ENCODE assay signal across 14 cellular contexts in genomic region chr2:26558271-26559043, GRCh38.
A peak's percentile ranks its signal among the peaks of the same experiment; 100 is the strongest.
DNase-seq lines count a peak whose midpoint lies in the region; ATAC-seq and TF ChIP-seq lines count a peak whose summit lies in the region.
"Had no signal": no experiment of that assay in that cellular context is flagged by ENCODE, and none has a peak within 500 bp of the region (broad histone marks: within the 10 kb centered on the region; RNA-seq: fewer than 3 reads in every experiment).

No MANE protein-coding gene starts in this region.

- 34% methylated on average over 27 of the region's 27 CpGs for WGBS in sigmoid colon, 2 donors

- no peak for TF ChIP-seq POLR2A in sigmoid colon (IDR thresholded peaks at IDR 0.05)

- no peak for TF ChIP-seq EP300 in sigmoid colon (IDR thresholded peaks at IDR 0.05)

- CTCF ChIA-PET in activated CD4-positive, alpha-beta T cell treated with anti-CD3 and anti-CD28 coated beads for 36 hours (lab: Charles Lee), result interaction anchor here (0.6 to 1.0 kb wide), 2 partner anchors 20 to 56 kb away, joined by 3 to 4 read pairs; no protein-coding TSS in a partner anchor
- CTCF ChIA-PET in activated CD4-positive, alpha-beta memory T cell treated with anti-CD3 and anti-CD28 coated beads, Interleukin-2, amount 10 ng/mL, durations not matched to agents 7 days and 5 days (lab: Charles Lee), result interaction anchor here (0.6 to 1.9 kb wide), 2 partner anchors 10 to 19 kb away, joined by 4 read pairs; no protein-coding TSS in a partner anchor

- H3K4me1 ChIP-seq in RWPE2 (ENCODE audit: insufficient read depth, poor library complexity, severe bottlenecking) (no peaks in the 10 kb centered on the region), sigmoid colon (peaks cover 0 to 14% (median 12%) of the 10 kb centered on the region in 4 donors)

- POLR2A ChIA-PET in activated CD4-positive, alpha-beta T cell treated with anti-CD3 and anti-CD28 coated beads for 36 hours (lab: Charles Lee), result no interaction called here
- POLR2A ChIA-PET in activated CD4-positive, alpha-beta memory T cell treated with anti-CD3 and anti-CD28 coated beads, Interleukin-2, amount 10 ng/mL, durations not matched to agents 7 days and 5 days (lab: Charles Lee), result no interaction called here

- no peak overlapping the region for H3K27ac Mint-ChIP-seq in activated CD4-positive, alpha-beta T cell treated with anti-CD3 and anti-CD28 coated beads for 36 hours
- H3K27ac Mint-ChIP-seq in activated CD4-positive, alpha-beta memory T cell treated with anti-CD3 and anti-CD28 coated beads, Interleukin-2, amount 10 ng/mL, durations not matched to agents 7 days and 5 days, result no peak overlapping the region
- H3K27ac Mint-ChIP-seq: activated naive CD4-positive, alpha-beta T cell treated with anti-CD3 and anti-CD28 coated beads for 36 hours had no signal

- H3K27ac ChIP-seq in RWPE2 (ENCODE audit: poor library complexity, severe bottlenecking) (no peak overlapping the region), sigmoid colon (no peak overlapping the region)
- H3K27ac ChIP-seq: cardiac muscle cell had no signal

- intact Hi-C loops in activated CD4-positive, alpha-beta T cell treated with anti-CD3 and anti-CD28 coated beads for 36 hours (cut with DNase I, micrococcal nuclease), result no loop called here
- intact Hi-C loops in head of caudate nucleus (cut with DNase I) (no loop called here), sigmoid colon (cut with DNase I) (no loop called here)

- no peaks in the 10 kb centered on the region for H3K36me3 Mint-ChIP-seq in activated CD4-positive, alpha-beta T cell treated with anti-CD3 and anti-CD28 coated beads for 36 hours (ENCODE audit: low read depth)
- no peaks in the 10 kb centered on the region for H3K36me3 Mint-ChIP-seq in activated CD4-positive, alpha-beta memory T cell treated with anti-CD3 and anti-CD28 coated beads, Interleukin-2, amount 10 ng/mL, durations not matched to agents 7 days and 5 days (ENCODE audit: low read depth)

- H3K9me3 ChIP-seq in RWPE2 (ENCODE audit: severe bottlenecking) (no peaks in the 10 kb centered on the region), sigmoid colon (no peaks in the 10 kb centered on the region)

- TF ChIP-seq CTCF in RWPE2 (IDR thresholded peaks at IDR 0.05; ENCODE audit: poor library complexity, severe bottlenecking) (no peak), sigmoid colon (IDR thresholded peaks at IDR 0.05) (no peak)

- H3K9me3 Mint-ChIP-seq in activated CD4-positive, alpha-beta T cell treated with anti-CD3 and anti-CD28 coated beads for 36 hours (ENCODE audit: low read depth), result no peaks in the 10 kb centered on the region
- H3K9me3 Mint-ChIP-seq in activated CD4-positive, alpha-beta memory T cell treated with anti-CD3 and anti-CD28 coated beads, Interleukin-2, amount 10 ng/mL, durations not matched to agents 7 days and 5 days, result no peaks in the 10 kb centered on the region
- H3K9me3 Mint-ChIP-seq: activated naive CD4-positive, alpha-beta T cell treated with anti-CD3 and anti-CD28 coated beads for 36 hours had no signal

- ATAC-seq in activated CD4-positive, alpha-beta T cell treated with anti-CD3 and anti-CD28 coated beads for 36 hours, result no peak
- ATAC-seq in RWPE2 (ENCODE audit: low read depth), result no peak

- H3K36me3 ChIP-seq in RWPE2 (ENCODE audit: low read depth), result no peaks in the 10 kb centered on the region
- no peaks in the 10 kb centered on the region for H3K36me3 ChIP-seq in sigmoid colon
- H3K36me3 ChIP-seq: cardiac muscle cell had no signal

- H3K27me3 ChIP-seq in RWPE2 (ENCODE audit: insufficient read depth, poor library complexity, severe bottlenecking) (peaks cover 46% of the 10 kb centered on the region), sigmoid colon (peaks cover 0 to 50% (median 12%) of the 10 kb centered on the region in 3 donors)

- DNase-seq in activated CD4-positive, alpha-beta T cell treated with anti-CD3 and anti-CD28 coated beads for 36 hours, result peak; percentile 1
- DNase-seq in activated CD4-positive, alpha-beta T cell treated with anti-CD3 and anti-CD28 coated beads for 4 hours, result no peak
- DNase-seq in RWPE2 (ENCODE audit: low spot score) (peak; percentile 49), head of caudate nucleus (peak in 40 of 42 donors; percentile 17 to 81 (median 55)), sigmoid colon (peak; percentile 62), A172 (ENCODE audit: low spot score) (no peak), NCI-H187 (lab: John Stamatoyannopoulos, UW) (no peak)
- no peak for DNase-seq in activated CD4-positive, alpha-beta memory T cell treated with anti-CD3 and anti-CD28 coated beads, Interleukin-2, amount 10 ng/mL, durations not matched to agents 7 days and 5 days
- DNase-seq: ACHN; activated naive CD4-positive, alpha-beta T cell treated with anti-CD3 and anti-CD28 coated beads for 36 hours; midbrain; NCI-H2029 treated with DMSO at 0.1 percent for 48 hours; NCI-H748 treated with DMSO at 0.1 percent for 48 hours had no signal

- no peak overlapping the region for H3K4me3 Mint-ChIP-seq in activated CD4-positive, alpha-beta T cell treated with anti-CD3 and anti-CD28 coated beads for 36 hours
- H3K4me3 Mint-ChIP-seq in activated CD4-positive, alpha-beta memory T cell treated with anti-CD3 and anti-CD28 coated beads, Interleukin-2, amount 10 ng/mL, durations not matched to agents 7 days and 5 days, result no peak overlapping the region
- H3K4me3 Mint-ChIP-seq: activated naive CD4-positive, alpha-beta T cell treated with anti-CD3 and anti-CD28 coated beads for 36 hours had no signal

- peaks cover 39% of the 10 kb centered on the region for H3K27me3 Mint-ChIP-seq in activated CD4-positive, alpha-beta T cell treated with anti-CD3 and anti-CD28 coated beads for 36 hours
- H3K27me3 Mint-ChIP-seq in activated CD4-positive, alpha-beta memory T cell treated with anti-CD3 and anti-CD28 coated beads, Interleukin-2, amount 10 ng/mL, durations not matched to agents 7 days and 5 days, result peaks cover 61% of the 10 kb centered on the region

- no peak overlapping the region for H3K4me3 ChIP-seq in RWPE2 (ENCODE audit: severe bottlenecking)
- H3K4me3 ChIP-seq in sigmoid colon, result no peak overlapping the region
- H3K4me3 ChIP-seq: cardiac muscle cell had no signal

- H3K4me1 Mint-ChIP-seq in activated CD4-positive, alpha-beta T cell treated with anti-CD3 and anti-CD28 coated beads for 36 hours, result peaks cover 5% of the 10 kb centered on the region
- peaks cover 2% of the 10 kb centered on the region for H3K4me1 Mint-ChIP-seq in activated CD4-positive, alpha-beta memory T cell treated with anti-CD3 and anti-CD28 coated beads, Interleukin-2, amount 10 ng/mL, durations not matched to agents 7 days and 5 days

Comparison
In these comparisons a context has a peak if more than half of its experiments do, and no peak if none do; other contexts are left out.
1. DNase-seq: peak in activated CD4-positive, alpha-beta T cell treated with anti-CD3 and anti-CD28 coated beads for 36 hours (single experiment), RWPE2 (single experiment), head of caudate nucleus (40 of 42) and sigmoid colon (single experiment); none in activated CD4-positive, alpha-beta T cell treated with anti-CD3 and anti-CD28 coated beads for 4 hours (0 of 2), A172 (single experiment), NCI-H187 (0 of 2) and activated CD4-positive, alpha-beta memory T cell treated with anti-CD3 and anti-CD28 coated beads, Interleukin-2, amount 10 ng/mL, durations not matched to agents 7 days and 5 days (single experiment).